Comparison of ENCODE assay signal across 8 cellular contexts in the genomic region with DNA sequence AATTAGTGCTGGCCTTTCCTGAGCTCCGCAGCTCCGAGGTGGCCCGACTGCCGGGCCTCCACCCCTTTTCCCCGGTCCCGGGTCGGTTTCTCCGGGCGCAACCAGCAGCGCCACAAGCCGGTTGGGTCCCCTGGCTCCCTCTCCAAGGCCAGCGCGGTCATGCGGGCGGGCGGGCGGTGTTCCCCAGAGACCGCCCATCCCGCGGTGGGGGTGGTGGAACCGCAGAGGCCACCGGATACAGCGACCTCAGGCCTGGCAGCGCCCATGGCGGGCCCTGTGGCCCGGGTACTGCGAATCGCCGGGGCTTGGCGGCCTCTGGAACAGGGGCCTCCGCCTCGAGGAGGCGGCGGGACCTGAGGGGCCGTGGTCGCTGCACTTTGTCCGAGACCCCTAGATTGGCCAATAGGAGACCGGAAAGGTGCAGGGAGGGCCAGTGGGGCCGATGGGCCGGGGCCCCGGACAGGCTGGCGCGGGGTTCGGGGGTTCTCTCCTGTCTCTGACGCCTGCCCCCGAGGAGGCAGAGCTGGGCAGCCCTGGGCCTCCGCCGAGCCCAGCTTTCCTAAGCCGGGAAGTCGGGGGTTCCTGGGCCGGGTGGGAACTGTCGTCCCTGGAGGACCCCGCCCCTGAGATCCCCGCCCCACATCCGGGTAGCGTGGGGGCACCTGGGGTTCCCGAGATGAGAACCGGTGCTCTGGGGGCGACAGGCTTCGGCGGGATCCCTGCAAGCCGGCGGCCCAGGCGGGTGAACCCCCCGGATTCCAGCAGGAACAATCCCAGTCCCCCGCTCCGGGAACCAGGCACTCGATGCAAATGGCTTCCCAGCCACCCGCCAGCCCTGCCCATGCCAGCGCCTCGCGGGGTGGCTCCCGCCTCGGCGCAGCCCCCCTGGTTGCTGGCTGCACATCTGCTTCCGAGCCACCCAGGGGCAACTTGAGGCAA.
DNase-seq lines count a peak whose midpoint lies in the region; ATAC-seq and TF ChIP-seq lines count a peak whose summit lies in the region.

No MANE protein-coding gene starts in this region.

- DNase-seq in GM13977 (ENCODE audit: low spot score) (peak; percentile 31), HL-60 (ENCODE audit: low read depth in 1 of 2, low spot score in 1 of 2) (peak in 1 of 2 experiments; percentile 3), germinal center (ENCODE audit: low spot score) (peak; percentile 43), tibial artery (peak; percentile 66 to 87), NCI-H1105 (lab: John Stamatoyannopoulos, UW) (no peak), amniotic stem cell (lab: John Stamatoyannopoulos, UW) (no peak)

- H3K9me3 Mint-ChIP-seq in activated T-helper 17 cell treated with anti-CD3 and anti-CD28 coated beads, Interleukin-2, amount 50 U/mL, for 72 hours = no peaks in the 10 kb centered on the region
- H3K9me3 Mint-ChIP-seq in nephron = peaks cover 2% of the 10 kb centered on the region

- in situ Hi-C loops in GM13977 (cut with MboI; ENCODE audit: low pct_unique_long_range_greater_than_20kb, low sequenced_read_pairs, unreplicated experiment) = no loop called here

- H3K4me3 ChIP-seq in HL-60 (replicated peaks; ENCODE audit: insufficient read depth, low read length) (peak overlapping the region; percentile 33), tibial artery (peak overlapping the region; percentile 53 to 75)

- H3K36me3 ChIP-seq in tibial artery = no peaks in the 10 kb centered on the region

- H3K27me3 Mint-ChIP-seq in activated T-helper 17 cell treated with anti-CD3 and anti-CD28 coated beads, Interleukin-2, amount 50 U/mL, for 72 hours = peaks cover 49% of the 10 kb centered on the region
- peaks cover 4% of the 10 kb centered on the region for H3K27me3 Mint-ChIP-seq in nephron (ENCODE audit: low read depth)

- intact Hi-C loops in tibial artery (cut with DNase I; ENCODE audit: low total_unique reads) = no loop called here

- H3K27ac Mint-ChIP-seq in activated T-helper 17 cell treated with anti-CD3 and anti-CD28 coated beads, Interleukin-2, amount 50 U/mL, for 72 hours = no peak overlapping the region
- H3K27ac Mint-ChIP-seq in nephron = peak overlapping the region in 2 of 3 experiments; percentile 83 to 95

- H3K4me1 ChIP-seq in tibial artery = peaks cover 0 to 25% (median 18%) of the 10 kb centered on the region in 4 donors

- no peaks in the 10 kb centered on the region for H3K27me3 ChIP-seq in HL-60 (ENCODE audit: insufficient read depth, poor library complexity, severe bottlenecking)
- no peaks in the 10 kb centered on the region for H3K27me3 ChIP-seq in tibial artery

- no peaks in the 10 kb centered on the region for H3K9me3 ChIP-seq in tibial artery

- no peak overlapping the region for H3K27ac ChIP-seq in HL-60 (replicated peaks)
- H3K27ac ChIP-seq in tibial artery = peak overlapping the region; percentile 69 to 78

- peak; percentile 53 for ATAC-seq in activated T-helper 17 cell treated with anti-CD3 and anti-CD28 coated beads, Interleukin-2, amount 50 U/mL, for 72 hours (replicated peaks)

- no peaks in the 10 kb centered on the region for H3K4me1 Mint-ChIP-seq in activated T-helper 17 cell treated with anti-CD3 and anti-CD28 coated beads, Interleukin-2, amount 50 U/mL, for 72 hours
- H3K4me1 Mint-ChIP-seq in nephron = peaks cover 12% of the 10 kb centered on the region

- H3K36me3 Mint-ChIP-seq in activated T-helper 17 cell treated with anti-CD3 and anti-CD28 coated beads, Interleukin-2, amount 50 U/mL, for 72 hours (ENCODE audit: low read depth) = no peaks in the 10 kb centered on the region
- no peaks in the 10 kb centered on the region for H3K36me3 Mint-ChIP-seq in nephron (ENCODE audit: low read depth)

- TF ChIP-seq CTCF in GM13977 (IDR thresholded peaks at IDR 0.05; ENCODE audit: extremely low read depth, insufficient read depth, missing control alignments) = no peak
- TF ChIP-seq CTCF in HL-60 (IDR thresholded peaks at IDR 0.05; ENCODE audit: insufficient read depth, low read length) = no peak
- TF ChIP-seq CTCF in nephron (IDR thresholded peaks at IDR 0.05; ENCODE audit: unreplicated experiment in 3 of 3) = no peak
- TF ChIP-seq CTCF in tibial artery (IDR thresholded peaks at IDR 0.05) = no peak

- peak overlapping the region; percentile 41 for H3K4me3 Mint-ChIP-seq in activated T-helper 17 cell treated with anti-CD3 and anti-CD28 coated beads, Interleukin-2, amount 50 U/mL, for 72 hours
- H3K4me3 Mint-ChIP-seq in nephron = peak overlapping the region; percentile 80 to 84 (median 81)

Comparison
In these comparisons a context has a peak if more than half of its experiments do, and no peak if none do; other contexts are left out.
1. DNase-seq: peak in GM13977 (single experiment), germinal center (single experiment) and tibial artery (2 of 2); none in NCI-H1105 (single experiment) and amniotic stem cell (single experiment).